ENCODE assay signal across 12 cellular contexts in the genomic region with DNA sequence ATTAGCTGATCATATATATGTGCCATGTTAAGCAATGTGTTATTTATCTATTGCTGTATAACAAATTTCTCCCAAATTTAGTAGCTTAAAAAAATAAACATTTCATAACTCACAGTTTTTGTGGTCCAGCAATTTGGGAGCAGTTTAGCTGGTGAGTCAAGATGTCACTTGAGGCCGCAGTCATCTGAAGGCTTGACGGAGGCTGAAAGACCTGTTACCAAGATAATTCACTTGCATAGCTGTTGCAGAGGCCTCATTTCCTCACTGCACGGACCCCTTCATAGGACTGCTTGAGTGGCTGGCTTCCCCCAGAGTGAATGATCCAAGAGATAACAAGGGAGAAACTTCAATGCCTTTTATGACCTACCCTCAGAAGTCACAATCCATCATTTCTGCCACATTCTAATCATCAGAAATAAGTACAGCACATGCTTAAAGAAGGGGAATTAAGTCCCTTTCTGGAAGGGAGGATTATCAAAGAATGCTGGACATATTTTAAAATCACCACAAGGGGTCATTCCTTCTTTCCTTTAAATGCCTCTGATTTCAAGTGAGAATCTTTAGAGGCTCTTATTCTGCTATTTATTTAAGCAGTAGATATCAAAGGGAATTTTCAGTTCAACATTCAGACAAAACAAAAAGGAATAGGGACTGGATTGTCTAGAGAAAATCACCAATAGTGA. TPM values are rescaled to one million over a fixed set of nuclear protein-coding genes. Genes with fewer than 3 reads are reported as not detected.
A peak's percentile ranks its signal among the peaks of the same experiment; 100 is the strongest.
DNase-seq lines count a peak whose midpoint lies in the region; ATAC-seq and TF ChIP-seq lines count a peak whose summit lies in the region.
"Had no signal": no experiment of that assay in that cellular context is flagged by ENCODE, and none has a peak within 500 bp of the region (broad histone marks: within the 10 kb centered on the region; RNA-seq: fewer than 3 reads in every experiment).

No MANE protein-coding gene starts in this region.

- peaks cover 15% of the 10 kb centered on the region for H3K4me1 Mint-ChIP-seq in endothelial cell (ENCODE audit: unreplicated experiment)

- H3K4me3 ChIP-seq in OCI-LY1 (ENCODE audit: low read depth, low read length, poor library complexity, severe bottlenecking): no peak overlapping the region
- H3K4me3 ChIP-seq: ascending aorta had no signal

- no peaks in the 10 kb centered on the region for H3F3A ChIP-seq in OCI-LY1 (ENCODE audit: insufficient read depth, low read length)

- no peaks in the 10 kb centered on the region for H3K27me3 Mint-ChIP-seq in endothelial cell (ENCODE audit: unreplicated experiment)

- no peak overlapping the region for H3K27ac Mint-ChIP-seq in endothelial cell (ENCODE audit: unreplicated experiment)

- no peak overlapping the region for H3K4me3 Mint-ChIP-seq in endothelial cell (ENCODE audit: unreplicated experiment)

- no peaks in the 10 kb centered on the region for H3K9me3 Mint-ChIP-seq in endothelial cell (ENCODE audit: unreplicated experiment)

- H3K4me1 ChIP-seq in OCI-LY1 (ENCODE audit: insufficient read depth, low read length, severe bottlenecking): no peaks in the 10 kb centered on the region
- H3K4me1 ChIP-seq: ascending aorta had no signal

- H3K79me2 ChIP-seq in OCI-LY1 (ENCODE audit: insufficient read depth, low read length): no peaks in the 10 kb centered on the region

- H3K9me3 ChIP-seq in OCI-LY1 (ENCODE audit: low read length): no peaks in the 10 kb centered on the region
- H3K9me3 ChIP-seq: ascending aorta had no signal

- H3K27me3 ChIP-seq in OCI-LY1 (ENCODE audit: insufficient read depth, low read length): no peaks in the 10 kb centered on the region; the same call in 1 of the 2 replicates
- H3K27me3 ChIP-seq: ascending aorta had no signal

- H3K36me3 Mint-ChIP-seq in endothelial cell (ENCODE audit: low read depth, unreplicated experiment): no peaks in the 10 kb centered on the region

- no peaks in the 10 kb centered on the region for H4K20me1 ChIP-seq in OCI-LY1 (ENCODE audit: insufficient read depth, low read length)

- H3K9me2 ChIP-seq in OCI-LY1 (ENCODE audit: low read depth, low read length): no peaks in the 10 kb centered on the region

- no peak overlapping the region for H3K4me2 ChIP-seq in OCI-LY1 (ENCODE audit: low read length)

- DNase-seq in endothelial cell (ENCODE audit: low spot score): no peak
- peak; percentile 59 for DNase-seq in renal cortical epithelial cell (ENCODE audit: low read depth)
- DNase-seq in activated CD4-positive, alpha-beta T cell treated with anti-CD3 and anti-CD28 coated beads, Interleukin-2, amount 50 U/mL, for 1 hour: no peak
- DNase-seq: activated CD4-positive, CD25-positive, alpha-beta regulatory T cell treated with anti-CD3 and anti-CD28 coated beads, Interleukin-2, amount 50 U/mL, for 72 hours; left colon; NCI-H1930; stimulated activated CD4-positive, alpha-beta T cell treated with anti-CD3 and anti-CD28 coated beads, Interleukin-4, amount 100 ng/mL, for 4 hours had no signal

- TF ChIP-seq CTCF in GM12873 (IDR thresholded peaks at IDR 0.05; ENCODE audit: insufficient read depth, low read depth, low read length, missing control alignments) (peak; percentile 10), OCI-LY1 (IDR thresholded peaks at IDR 0.05; ENCODE audit: low read length) (peak; percentile 51), endothelial cell (IDR thresholded peaks at IDR 0.05; ENCODE audit: unreplicated experiment) (peak; percentile 17)

- H2AFZ ChIP-seq in OCI-LY1 (ENCODE audit: low read length): no peak overlapping the region

- H3K9ac ChIP-seq in OCI-LY1 (ENCODE audit: low read length): no peak overlapping the region

- no peak for ATAC-seq in GM18520 (IDR thresholded peaks at IDR 0.05; ENCODE audit: unreplicated experiment)
- ATAC-seq in HG03354 (IDR thresholded peaks at IDR 0.05; ENCODE audit: poor library complexity, severe bottlenecking, unreplicated experiment): no peak
- ATAC-seq: left colon had no signal

- no peak overlapping the region for H3K27ac ChIP-seq in OCI-LY1 (ENCODE audit: low read depth, low read length, poor library complexity, severe bottlenecking)
- H3K27ac ChIP-seq: ascending aorta had no signal

- no peaks in the 10 kb centered on the region for H3K36me3 ChIP-seq in OCI-LY1 (ENCODE audit: insufficient read depth, low read length)
- H3K36me3 ChIP-seq: ascending aorta had no signal

RNA-seq across cellular contexts. Expression of gene SRPK2, which starts 10.5 kb away (rescaled TPM):
- total RNA-seq in endothelial cell (ENCODE audit: unreplicated experiment) (70.5 TPM), renal cortical epithelial cell (42.4 and 79.5 TPM in 2 replicates)
